9 cellular contexts compared by ENCODE assay signal in genomic region chr2:169572821-169573159, GRCh38. TPM values are rescaled to one million over a fixed set of nuclear protein-coding genes. Genes with fewer than 3 reads are reported as not detected.
DNase-seq lines count a peak whose midpoint lies in the region; ATAC-seq and TF ChIP-seq lines count a peak whose summit lies in the region.
"Had no signal": no experiment of that assay in that cellular context is flagged by ENCODE, and none has a peak within 500 bp of the region (broad histone marks: within the 10 kb centered on the region; RNA-seq: fewer than 3 reads in every experiment).

No MANE protein-coding gene starts in this region.

- TF ChIP-seq POLR2A in heart left ventricle (IDR thresholded peaks at IDR 0.05) (no peak), uterus (IDR thresholded peaks at IDR 0.05) (no peak)

- ATAC-seq in heart left ventricle (no peak), left ventricle myocardium superior (no peak)

- H3K27me3 ChIP-seq in heart left ventricle (no peaks in the 10 kb centered on the region), brain microvascular endothelial cell (replicated peaks) (no peaks in the 10 kb centered on the region), uterus (no peaks in the 10 kb centered on the region)

- in situ Hi-C loops in brain microvascular endothelial cell (cut with HindIII; ENCODE audit: low pct_ligation_motif_present, low sequenced_read_pairs) = no loop called here

- peak overlapping the region; percentile 58 to 89 (median 74) for H3K4me3 ChIP-seq in heart left ventricle
- H3K4me3 ChIP-seq in brain microvascular endothelial cell (ENCODE audit: low read depth, low read length) = peak overlapping the region; percentile 87
- H3K4me3 ChIP-seq in mesodermal cell (ENCODE audit: extremely low read depth, insufficient read depth, low read length, poor library complexity, severe bottlenecking) = peak overlapping the region; percentile 68
- peak overlapping the region; percentile 48 to 66 for H3K4me3 ChIP-seq in uterus

- H3K9me3 ChIP-seq in heart left ventricle (no peaks in the 10 kb centered on the region), mesodermal cell (ENCODE audit: control insufficient read depth, low read length) (no peaks in the 10 kb centered on the region), uterus (no peaks in the 10 kb centered on the region)

- peaks cover 0 to 17% (median 6%) of the 10 kb centered on the region in 12 donors for H3K4me1 ChIP-seq in heart left ventricle
- no peaks in the 10 kb centered on the region for H3K4me1 ChIP-seq in mesodermal cell (ENCODE audit: control insufficient read depth, insufficient read depth, low read length, poor library complexity, severe bottlenecking)
- peaks cover 0 to 4% of the 10 kb centered on the region in 2 donors for H3K4me1 ChIP-seq in uterus

- 14 to 25% (median 24%) methylated on average over 2 of the region's 2 CpGs for WGBS in heart left ventricle, 4 donors
- WGBS in mesodermal cell (ENCODE audit: insufficient coverage in 2 of 2), 2 experiments = 0% methylated on average over 1 of the region's 2 CpGs; no CpG with 5 or more reads in 1 of the 2 experiments

- peak overlapping the region in 10 of 12 donors; percentile 63 to 92 (median 83) for H3K27ac ChIP-seq in heart left ventricle
- H3K27ac ChIP-seq in brain microvascular endothelial cell = peak overlapping the region; percentile 61
- H3K27ac ChIP-seq in mesodermal cell (ENCODE audit: low read depth, low read length, severe bottlenecking) = peak overlapping the region; percentile 76
- H3K27ac ChIP-seq in uterus = peak overlapping the region in 1 of 2 donors; percentile 59

- no peak for DNase-seq in heart left ventricle
- DNase-seq in left ventricle myocardium superior = no peak
- no peak for DNase-seq in brain microvascular endothelial cell
- no peak for DNase-seq in uterus
- DNase-seq in amniotic stem cell (lab: John Stamatoyannopoulos, UW) = no peak
- DNase-seq in activated effector memory CD4-positive, alpha-beta T cell treated with Interleukin-2 at 50 U/mL for 16 hours = no peak
- DNase-seq in NCI-H2107 (lab: John Stamatoyannopoulos, UW) = no peak
- DNase-seq: activated gamma-delta T cell treated with Interleukin-2 at 50 U/mL for 16 hours had no signal

- intact Hi-C loops in heart left ventricle (cut with DNase I) (loop anchor here in 1 of 10 donors (1.0 kb wide), 1 partner anchor 12 kb away; the partner anchor contains the start of gene PPIG), left ventricle myocardium superior (cut with micrococcal nuclease) (no loop called here), uterus (cut with DNase I; ENCODE audit: low total_unique reads) (no loop called here)

- TF ChIP-seq CTCF in heart left ventricle (IDR thresholded peaks at IDR 0.05) = no peak
- no peak for TF ChIP-seq CTCF in brain microvascular endothelial cell (IDR thresholded peaks at IDR 0.05; ENCODE audit: low read depth, low read length, missing control alignments)
- TF ChIP-seq CTCF in uterus (IDR thresholded peaks at IDR 0.05) = no peak

- H3K36me3 ChIP-seq in heart left ventricle = peaks cover 0 to 8% (median 3%) of the 10 kb centered on the region in 9 donors
- no peaks in the 10 kb centered on the region for H3K36me3 ChIP-seq in brain microvascular endothelial cell (replicated peaks)
- H3K36me3 ChIP-seq in mesodermal cell (ENCODE audit: control insufficient read depth, insufficient read depth, low read length) = peaks cover 9% of the 10 kb centered on the region
- no peaks in the 10 kb centered on the region for H3K36me3 ChIP-seq in uterus

RNA-seq across cellular contexts. Expression of gene FASTKD1, which starts 0.9 kb away (rescaled TPM):
- total RNA-seq in heart left ventricle (100 to 1,000 TPM in 1 of 9 donors, 10 to 100 TPM in 8; 25.3 to 103 (median 69.4) TPM), left ventricle myocardium superior (111 TPM), uterus (10 to 100 TPM in 3 of 4 donors, 1 to 10 TPM in 1; 9.4 to 35.9 (median 19.5) TPM)
- 100 to 1,000 TPM in 1 of 2 donors, 10 to 100 TPM in 1; 64.6 to 154 TPM for polyA plus RNA-seq in heart left ventricle
- 25.7 TPM for polyA plus RNA-seq in mesodermal cell (2013, experiment 1 of 2)
- 24.5 TPM for polyA plus RNA-seq in mesodermal cell (2013, experiment 2 of 2)

RNA-seq across cellular contexts. Expression of gene PPIG, which starts 11.4 kb away (rescaled TPM):
- total RNA-seq in heart left ventricle = 10 to 100 TPM; 19.9 to 48.8 (median 39.9) TPM
- 10 to 100 TPM; 23.9 to 69.6 TPM for polyA plus RNA-seq in heart left ventricle
- total RNA-seq in left ventricle myocardium superior = 35.2 TPM
- 42.3 TPM for polyA plus RNA-seq in mesodermal cell (2013, experiment 1 of 2)
- polyA plus RNA-seq in mesodermal cell (2013, experiment 2 of 2) = 59.5 TPM
- total RNA-seq in uterus = 10 to 100 TPM; 24.3 to 83.4 (median 59.0) TPM
